Comparison of ENCODE assay signal across 17 cellular contexts in genomic region chr21:38297871-38298270, GRCh38. TPM values are rescaled to one million over a fixed set of nuclear protein-coding genes. Genes with fewer than 3 reads are reported as not detected.
DNase-seq lines count a peak whose midpoint lies in the region; ATAC-seq, FAIRE-seq and TF ChIP-seq lines count a peak whose summit lies in the region.
"Had no signal": no experiment of that assay in that cellular context is flagged by ENCODE, and none has a peak within 500 bp of the region (broad histone marks: within the 10 kb centered on the region; RNA-seq: fewer than 3 reads in every experiment).

No MANE protein-coding gene starts in this region.

- no peaks in the 10 kb centered on the region for H3K36me3 Mint-ChIP-seq in nephron progenitor cell (ENCODE audit: low read depth)
- H3K36me3 Mint-ChIP-seq in activated CD8-positive, alpha-beta T cell treated with anti-CD3 and anti-CD28 coated beads, Interleukin-2, amount 10 ng/mL, durations not matched to agents 7 days and 5 days (ENCODE audit: low read depth), result no peaks in the 10 kb centered on the region

- DNase-seq in NCI-H82 (lab: John Stamatoyannopoulos, UW), result peak; percentile 20
- DNase-seq in NCI-H82 treated with DMSO at 0.1 percent for 48 hours (lab: John Stamatoyannopoulos, UW; ENCODE audit: unreplicated experiment), result no peak
- DNase-seq in epithelial cell of prostate (ENCODE audit: low read depth, low spot score), result no peak
- no peak for DNase-seq in nephron progenitor cell
- no peak for DNase-seq in GM12892 (ENCODE audit: insufficient read length)
- DNase-seq in activated CD8-positive, alpha-beta T cell treated with anti-CD3 and anti-CD28 coated beads, Interleukin-2, amount 10 ng/mL, durations not matched to agents 7 days and 5 days, result no peak
- DNase-seq in stimulated activated naive CD4-positive, alpha-beta T cell (lab: John Stamatoyannopoulos, UW), result no peak
- DNase-seq: Calu3, DMS79 treated with DMSO at 0.1 percent for 48 hours, NCI-H1417 treated with DMSO at 0.1 percent for 48 hours, NCI-H2029 treated with DMSO at 0.1 percent for 48 hours, NCI-H510A, Peyer's patch, SHP77 had no signal

- H3K4me1 Mint-ChIP-seq in nephron progenitor cell, result peaks cover 97% of the 10 kb centered on the region
- peaks cover 18% of the 10 kb centered on the region for H3K4me1 Mint-ChIP-seq in activated CD8-positive, alpha-beta T cell treated with anti-CD3 and anti-CD28 coated beads, Interleukin-2, amount 10 ng/mL, durations not matched to agents 7 days and 5 days (ENCODE audit: low read depth)

- peak overlapping the region; percentile 71 for H3K27ac Mint-ChIP-seq in nephron progenitor cell
- H3K27ac Mint-ChIP-seq in activated CD8-positive, alpha-beta T cell treated with anti-CD3 and anti-CD28 coated beads, Interleukin-2, amount 10 ng/mL, durations not matched to agents 7 days and 5 days, result no peak overlapping the region

- FAIRE-seq in GM12892 (lab: Jason Lieb, UNC), result no peak
- FAIRE-seq: G401.6, GM12891 had no signal

- peak overlapping the region; percentile 49 for H3K27ac ChIP-seq in epithelial cell of prostate
- H3K27ac ChIP-seq: Peyer's patch had no signal

- CTCF ChIA-PET in activated CD8-positive, alpha-beta T cell treated with anti-CD3 and anti-CD28 coated beads, Interleukin-2, amount 10 ng/mL, durations not matched to agents 7 days and 5 days (lab: Charles Lee), result no interaction called here

- peak overlapping the region; percentile 25 for H3K4me3 Mint-ChIP-seq in nephron progenitor cell
- H3K4me3 Mint-ChIP-seq in activated CD8-positive, alpha-beta T cell treated with anti-CD3 and anti-CD28 coated beads, Interleukin-2, amount 10 ng/mL, durations not matched to agents 7 days and 5 days, result no peak overlapping the region

- POLR2A ChIA-PET in activated CD8-positive, alpha-beta T cell treated with anti-CD3 and anti-CD28 coated beads, Interleukin-2, amount 10 ng/mL, durations not matched to agents 7 days and 5 days (lab: Charles Lee), result no interaction called here

- no peaks in the 10 kb centered on the region for H3K27me3 Mint-ChIP-seq in nephron progenitor cell (ENCODE audit: low read depth, poor library complexity)
- H3K27me3 Mint-ChIP-seq in activated CD8-positive, alpha-beta T cell treated with anti-CD3 and anti-CD28 coated beads, Interleukin-2, amount 10 ng/mL, durations not matched to agents 7 days and 5 days (ENCODE audit: low read depth), result peaks cover 2% of the 10 kb centered on the region

- no peak for ATAC-seq in HG02759 (IDR thresholded peaks at IDR 0.05; ENCODE audit: unreplicated experiment)
- ATAC-seq in activated CD8-positive, alpha-beta T cell treated with anti-CD3 and anti-CD28 coated beads, Interleukin-2, amount 10 ng/mL, durations not matched to agents 7 days and 5 days, result no peak

- no peak for TF ChIP-seq POLR2A in GM12892 (IDR thresholded peaks at IDR 0.05; ENCODE audit: low read depth, low read length)

- no peak for TF ChIP-seq CTCF in nephron progenitor cell (IDR thresholded peaks at IDR 0.05)

- H3K9me3 Mint-ChIP-seq in nephron progenitor cell, result no peaks in the 10 kb centered on the region
- H3K9me3 Mint-ChIP-seq in activated CD8-positive, alpha-beta T cell treated with anti-CD3 and anti-CD28 coated beads, Interleukin-2, amount 10 ng/mL, durations not matched to agents 7 days and 5 days (ENCODE audit: insufficient read depth), result no peaks in the 10 kb centered on the region

RNA-seq across cellular contexts. Expression of gene KCNJ15, which starts 41.1 kb away (rescaled TPM):
- polyA plus RNA-seq in GM12892 (2012; ENCODE audit: missing spikeins), result 0.57 TPM
- not detected for total RNA-seq in activated CD8-positive, alpha-beta T cell treated with anti-CD3 and anti-CD28 coated beads, Interleukin-2, amount 10 ng/mL, durations not matched to agents 7 days and 5 days
